Comparison of ENCODE assay signal across 11 cellular contexts in genomic region chr11:28835317-28835716, GRCh38.
"Had no signal": no experiment of that assay in that cellular context is flagged by ENCODE, and none has a peak within 500 bp of the region (broad histone marks: within the 10 kb centered on the region; RNA-seq: fewer than 3 reads in every experiment).

No MANE protein-coding gene starts in this region.

- H3K4me3 ChIP-seq: cardiac muscle cell had no signal

- H3K4me1 ChIP-seq: parathyroid adenoma had no signal

- H3K36me3 ChIP-seq: cardiac muscle cell had no signal

- H3K79me2 ChIP-seq: parathyroid adenoma had no signal

- DNase-seq: activated gamma-delta T cell; activated naive CD8-positive, alpha-beta T cell treated with anti-CD3 and anti-CD28 coated beads for 36 hours; activated T-cell treated with anti-CD3 and anti-CD28 coated beads, Interleukin-2, amount 50 U/mL, for 24 hours; anterior cingulate cortex; effector CD4-positive, alpha-beta T cell; hippocampal formation; left ventricle myocardium superior; small intestine had no signal

- ATAC-seq: activated CD4-positive, CD25-positive, alpha-beta regulatory T cell treated with anti-CD3 and anti-CD28 coated beads, Interleukin-2, amount 50 U/mL, for 24 hours; left ventricle myocardium superior had no signal

- H2AFZ ChIP-seq: parathyroid adenoma had no signal

- H3K9ac ChIP-seq: parathyroid adenoma had no signal

- H3K27ac ChIP-seq: cardiac muscle cell, parathyroid adenoma had no signal
